ENCODE assay signal across 1 cellular context in the genomic region with DNA sequence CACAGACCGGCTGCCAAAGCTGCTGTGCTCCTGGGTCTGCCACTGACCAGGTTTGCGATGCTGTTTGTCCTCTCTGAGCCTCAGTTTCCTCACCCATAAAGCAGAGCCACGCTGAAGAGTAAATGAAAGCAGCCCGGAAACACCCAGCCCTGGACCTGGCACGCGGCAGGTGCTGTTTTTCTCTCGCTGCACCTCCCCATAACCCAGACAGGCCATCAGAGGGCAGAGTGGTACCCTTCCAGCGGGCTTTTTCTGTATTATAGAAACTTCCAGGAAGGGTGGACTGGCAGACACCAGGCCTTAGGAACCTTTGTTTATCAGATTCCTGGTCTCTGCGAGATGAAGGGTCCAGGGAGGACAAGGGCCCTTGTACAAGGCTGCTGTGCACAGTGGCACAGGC.
TF ChIP-seq lines count a peak whose summit lies in the region.

No MANE protein-coding gene starts in this region.

TF ChIP-seq in SK-N-SH, 30 proteins besides CTCF, POLR2A, EP300 and RAD21 (continued from another document):
- TF ChIP-seq, protein P1, sequence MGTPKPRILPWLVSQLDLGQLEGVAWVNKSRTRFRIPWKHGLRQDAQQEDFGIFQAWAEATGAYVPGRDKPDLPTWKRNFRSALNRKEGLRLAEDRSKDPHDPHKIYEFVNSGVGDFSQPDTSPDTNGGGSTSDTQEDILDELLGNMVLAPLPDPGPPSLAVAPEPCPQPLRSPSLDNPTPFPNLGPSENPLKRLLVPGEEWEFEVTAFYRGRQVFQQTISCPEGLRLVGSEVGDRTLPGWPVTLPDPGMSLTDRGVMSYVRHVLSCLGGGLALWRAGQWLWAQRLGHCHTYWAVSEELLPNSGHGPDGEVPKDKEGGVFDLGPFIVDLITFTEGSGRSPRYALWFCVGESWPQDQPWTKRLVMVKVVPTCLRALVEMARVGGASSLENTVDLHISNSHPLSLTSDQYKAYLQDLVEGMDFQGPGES (IDR thresholded peaks at IDR 0.05; ENCODE audit: low read depth, low read length): no peak
- TF ChIP-seq CHD2 (IDR thresholded peaks at IDR 0.05; ENCODE audit: low read length, partially characterized antibody): no peak
- 0 out of 2 replicates have a peak, but pooled peaks have one; percentile 4 for TF ChIP-seq SMC3 (IDR thresholded peaks at IDR 0.05; ENCODE audit: low read depth, low read length)
